8 cellular contexts compared by ENCODE assay signal in genomic region chr7:5309146-5309545, GRCh38.
"Had no signal": no experiment of that assay in that cellular context is flagged by ENCODE, and none has a peak within 500 bp of the region (broad histone marks: within the 10 kb centered on the region; RNA-seq: fewer than 3 reads in every experiment).

No MANE protein-coding gene starts in this region.

- H3K4me1 Mint-ChIP-seq: H9 had no signal

- H3K9me3 Mint-ChIP-seq: H9 had no signal

- DNase-seq: GM23248, GOT3, H9, HCEC 1CT, IMR-90, KBM-7 had no signal

- H3K4me3 ChIP-seq: GM23248 had no signal

- H2AFZ ChIP-seq: GM23248 had no signal

- H3K4me2 ChIP-seq: KMS-11 had no signal

- H3K4me3 Mint-ChIP-seq: H9 had no signal

- H3K9ac ChIP-seq: GM23248, KMS-11 had no signal

- H3K27ac ChIP-seq: GM23248, HL-60, KMS-11 had no signal
